In the genomic region with DNA sequence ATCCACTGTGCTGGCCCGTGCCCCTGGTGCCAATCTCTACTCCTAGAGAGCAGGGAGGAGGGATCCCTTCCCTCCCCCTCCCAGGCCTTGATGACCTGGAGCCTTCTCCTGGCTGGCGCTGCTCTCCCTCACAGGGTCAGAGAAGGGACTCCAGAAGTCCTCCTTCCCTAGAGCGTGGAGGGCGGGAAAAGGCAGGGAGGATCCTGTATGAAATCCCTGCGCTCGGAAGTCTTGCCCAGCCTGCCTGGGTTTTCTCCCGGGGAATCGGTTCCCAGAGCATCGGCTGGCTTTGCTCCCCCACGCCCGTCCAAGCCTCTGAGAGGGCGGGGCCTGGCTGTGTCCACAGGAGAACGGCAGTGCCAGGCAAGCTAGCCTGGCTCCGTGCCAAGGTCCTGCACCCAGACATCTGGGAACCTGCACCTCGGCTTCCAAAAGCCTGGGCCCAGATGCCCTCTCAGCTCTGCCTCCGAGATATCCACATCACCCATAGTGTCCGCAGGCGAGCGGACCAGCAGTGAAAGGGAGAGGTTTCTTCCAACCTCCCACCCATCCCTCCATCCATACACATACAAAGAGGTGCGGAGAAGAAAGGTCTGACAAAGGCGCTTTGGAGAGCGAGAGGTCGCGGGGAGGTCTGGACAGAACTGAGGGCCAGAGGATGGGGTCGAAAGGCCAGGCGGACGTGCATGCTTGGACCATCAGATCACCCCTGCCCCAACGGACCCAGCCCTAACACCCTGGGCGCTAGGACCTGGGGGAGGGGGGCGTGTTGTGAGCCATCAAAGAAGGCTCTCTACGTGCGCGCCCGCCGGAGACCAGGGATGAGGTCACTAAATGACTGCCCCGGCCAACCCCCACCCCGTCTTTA, we compare ENCODE assay signal across 1 cellular context.
TF ChIP-seq lines count a peak whose summit lies in the region.

No MANE protein-coding gene starts in this region.

TF ChIP-seq in SK-N-SH, 30 proteins besides CTCF, POLR2A, EP300 and RAD21:
- TF ChIP-seq MXI1 (IDR thresholded peaks at IDR 0.05; ENCODE audit: low read depth, low read length) (no peak), SIN3A (IDR thresholded peaks at IDR 0.05; ENCODE audit: borderline replicate concordance, low read depth, low read length) (no peak), SMC3 (IDR thresholded peaks at IDR 0.05; ENCODE audit: low read depth, low read length) (no peak), TCF12 (IDR thresholded peaks at IDR 0.05) (no peak), TEAD4 (IDR thresholded peaks at IDR 0.05; ENCODE audit: borderline replicate concordance, insufficient read depth) (no peak), MEF2A (IDR thresholded peaks at IDR 0.05; ENCODE audit: borderline replicate concordance, low read depth) (no peak), YY1 (IDR thresholded peaks at IDR 0.05; ENCODE audit: low read depth) (no peak), CHD2 (IDR thresholded peaks at IDR 0.05; ENCODE audit: low read length, partially characterized antibody) (peak; percentile 32), EZH2phosphoT487 (IDR thresholded peaks at IDR 0.05; ENCODE audit: borderline replicate concordance, low read depth) (no peak), TAF1 (IDR thresholded peaks at IDR 0.05; ENCODE audit: borderline replicate concordance, low read depth, low read length) (no peak), RFX5 (IDR thresholded peaks at IDR 0.05; ENCODE audit: low read length) (no peak), FOXM1 (IDR thresholded peaks at IDR 0.05; ENCODE audit: low read depth) (no peak), GABPA (IDR thresholded peaks at IDR 0.05; ENCODE audit: low read depth) (no peak), GATA2 (CRISPR knock-in tag; IDR thresholded peaks at IDR 0.05) (no peak), RCOR1 (IDR thresholded peaks at IDR 0.05; ENCODE audit: low read length) (peak; percentile 37; the same call in 1 of the 2 replicates), FOXJ3 (CRISPR knock-in tag; IDR thresholded peaks at IDR 0.05) (no peak), RXRA (IDR thresholded peaks at IDR 0.05; ENCODE audit: borderline replicate concordance, low read depth) (no peak), NFIC (IDR thresholded peaks at IDR 0.05; ENCODE audit: borderline replicate concordance) (peak; percentile 79), ELF1 (IDR thresholded peaks at IDR 0.05) (no peak), FOSL2 (IDR thresholded peaks at IDR 0.05; ENCODE audit: borderline replicate concordance, low read depth) (no peak), POLR2AphosphoS5 (IDR thresholded peaks at IDR 0.05; ENCODE audit: low read depth, low read length) (no peak), NRF1 (IDR thresholded peaks at IDR 0.05; ENCODE audit: low read depth, low read length) (no peak), JUND (IDR thresholded peaks at IDR 0.05) (no peak)
- TF ChIP-seq, protein P1, sequence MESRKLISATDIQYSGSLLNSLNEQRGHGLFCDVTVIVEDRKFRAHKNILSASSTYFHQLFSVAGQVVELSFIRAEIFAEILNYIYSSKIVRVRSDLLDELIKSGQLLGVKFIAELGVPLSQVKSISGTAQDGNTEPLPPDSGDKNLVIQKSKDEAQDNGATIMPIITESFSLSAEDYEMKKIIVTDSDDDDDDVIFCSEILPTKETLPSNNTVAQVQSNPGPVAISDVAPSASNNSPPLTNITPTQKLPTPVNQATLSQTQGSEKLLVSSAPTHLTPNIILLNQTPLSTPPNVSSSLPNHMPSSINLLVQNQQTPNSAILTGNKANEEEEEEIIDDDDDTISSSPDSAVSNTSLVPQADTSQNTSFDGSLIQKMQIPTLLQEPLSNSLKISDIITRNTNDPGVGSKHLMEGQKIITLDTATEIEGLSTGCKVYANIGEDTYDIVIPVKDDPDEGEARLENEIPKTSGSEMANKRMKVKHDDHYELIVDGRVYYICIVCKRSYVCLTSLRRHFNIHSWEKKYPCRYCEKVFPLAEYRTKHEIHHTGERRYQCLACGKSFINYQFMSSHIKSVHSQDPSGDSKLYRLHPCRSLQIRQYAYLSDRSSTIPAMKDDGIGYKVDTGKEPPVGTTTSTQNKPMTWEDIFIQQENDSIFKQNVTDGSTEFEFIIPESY (IDR thresholded peaks at IDR 0.05; ENCODE audit: borderline replicate concordance, low read depth) = no peak
- TF ChIP-seq, protein P2, sequence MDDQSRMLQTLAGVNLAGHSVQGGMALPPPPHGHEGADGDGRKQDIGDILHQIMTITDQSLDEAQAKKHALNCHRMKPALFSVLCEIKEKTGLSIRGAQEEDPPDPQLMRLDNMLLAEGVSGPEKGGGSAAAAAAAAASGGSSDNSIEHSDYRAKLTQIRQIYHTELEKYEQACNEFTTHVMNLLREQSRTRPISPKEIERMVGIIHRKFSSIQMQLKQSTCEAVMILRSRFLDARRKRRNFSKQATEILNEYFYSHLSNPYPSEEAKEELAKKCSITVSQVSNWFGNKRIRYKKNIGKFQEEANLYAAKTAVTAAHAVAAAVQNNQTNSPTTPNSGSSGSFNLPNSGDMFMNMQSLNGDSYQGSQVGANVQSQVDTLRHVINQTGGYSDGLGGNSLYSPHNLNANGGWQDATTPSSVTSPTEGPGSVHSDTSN (IDR thresholded peaks at IDR 0.05) = 0 out of 2 replicates have a peak, but pooled peaks have one; percentile 35
- TF ChIP-seq, protein P3, sequence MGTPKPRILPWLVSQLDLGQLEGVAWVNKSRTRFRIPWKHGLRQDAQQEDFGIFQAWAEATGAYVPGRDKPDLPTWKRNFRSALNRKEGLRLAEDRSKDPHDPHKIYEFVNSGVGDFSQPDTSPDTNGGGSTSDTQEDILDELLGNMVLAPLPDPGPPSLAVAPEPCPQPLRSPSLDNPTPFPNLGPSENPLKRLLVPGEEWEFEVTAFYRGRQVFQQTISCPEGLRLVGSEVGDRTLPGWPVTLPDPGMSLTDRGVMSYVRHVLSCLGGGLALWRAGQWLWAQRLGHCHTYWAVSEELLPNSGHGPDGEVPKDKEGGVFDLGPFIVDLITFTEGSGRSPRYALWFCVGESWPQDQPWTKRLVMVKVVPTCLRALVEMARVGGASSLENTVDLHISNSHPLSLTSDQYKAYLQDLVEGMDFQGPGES (IDR thresholded peaks at IDR 0.05; ENCODE audit: low read depth, low read length) = no peak
- TF ChIP-seq, protein P4, sequence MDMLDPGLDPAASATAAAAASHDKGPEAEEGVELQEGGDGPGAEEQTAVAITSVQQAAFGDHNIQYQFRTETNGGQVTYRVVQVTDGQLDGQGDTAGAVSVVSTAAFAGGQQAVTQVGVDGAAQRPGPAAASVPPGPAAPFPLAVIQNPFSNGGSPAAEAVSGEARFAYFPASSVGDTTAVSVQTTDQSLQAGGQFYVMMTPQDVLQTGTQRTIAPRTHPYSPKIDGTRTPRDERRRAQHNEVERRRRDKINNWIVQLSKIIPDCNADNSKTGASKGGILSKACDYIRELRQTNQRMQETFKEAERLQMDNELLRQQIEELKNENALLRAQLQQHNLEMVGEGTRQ (IDR thresholded peaks at IDR 0.05; ENCODE audit: borderline replicate concordance, low read depth, low read length) = no peak
- TF ChIP-seq, protein P5, sequence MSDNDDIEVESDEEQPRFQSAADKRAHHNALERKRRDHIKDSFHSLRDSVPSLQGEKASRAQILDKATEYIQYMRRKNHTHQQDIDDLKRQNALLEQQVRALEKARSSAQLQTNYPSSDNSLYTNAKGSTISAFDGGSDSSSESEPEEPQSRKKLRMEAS (IDR thresholded peaks at IDR 0.05; ENCODE audit: low read depth) = peak; percentile 66
- TF ChIP-seq, protein P6, sequence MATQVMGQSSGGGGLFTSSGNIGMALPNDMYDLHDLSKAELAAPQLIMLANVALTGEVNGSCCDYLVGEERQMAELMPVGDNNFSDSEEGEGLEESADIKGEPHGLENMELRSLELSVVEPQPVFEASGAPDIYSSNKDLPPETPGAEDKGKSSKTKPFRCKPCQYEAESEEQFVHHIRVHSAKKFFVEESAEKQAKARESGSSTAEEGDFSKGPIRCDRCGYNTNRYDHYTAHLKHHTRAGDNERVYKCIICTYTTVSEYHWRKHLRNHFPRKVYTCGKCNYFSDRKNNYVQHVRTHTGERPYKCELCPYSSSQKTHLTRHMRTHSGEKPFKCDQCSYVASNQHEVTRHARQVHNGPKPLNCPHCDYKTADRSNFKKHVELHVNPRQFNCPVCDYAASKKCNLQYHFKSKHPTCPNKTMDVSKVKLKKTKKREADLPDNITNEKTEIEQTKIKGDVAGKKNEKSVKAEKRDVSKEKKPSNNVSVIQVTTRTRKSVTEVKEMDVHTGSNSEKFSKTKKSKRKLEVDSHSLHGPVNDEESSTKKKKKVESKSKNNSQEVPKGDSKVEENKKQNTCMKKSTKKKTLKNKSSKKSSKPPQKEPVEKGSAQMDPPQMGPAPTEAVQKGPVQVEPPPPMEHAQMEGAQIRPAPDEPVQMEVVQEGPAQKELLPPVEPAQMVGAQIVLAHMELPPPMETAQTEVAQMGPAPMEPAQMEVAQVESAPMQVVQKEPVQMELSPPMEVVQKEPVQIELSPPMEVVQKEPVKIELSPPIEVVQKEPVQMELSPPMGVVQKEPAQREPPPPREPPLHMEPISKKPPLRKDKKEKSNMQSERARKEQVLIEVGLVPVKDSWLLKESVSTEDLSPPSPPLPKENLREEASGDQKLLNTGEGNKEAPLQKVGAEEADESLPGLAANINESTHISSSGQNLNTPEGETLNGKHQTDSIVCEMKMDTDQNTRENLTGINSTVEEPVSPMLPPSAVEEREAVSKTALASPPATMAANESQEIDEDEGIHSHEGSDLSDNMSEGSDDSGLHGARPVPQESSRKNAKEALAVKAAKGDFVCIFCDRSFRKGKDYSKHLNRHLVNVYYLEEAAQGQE (IDR thresholded peaks at IDR 0.05; ENCODE audit: low read depth, low read length) = no peak
- TF ChIP-seq, protein P7, sequence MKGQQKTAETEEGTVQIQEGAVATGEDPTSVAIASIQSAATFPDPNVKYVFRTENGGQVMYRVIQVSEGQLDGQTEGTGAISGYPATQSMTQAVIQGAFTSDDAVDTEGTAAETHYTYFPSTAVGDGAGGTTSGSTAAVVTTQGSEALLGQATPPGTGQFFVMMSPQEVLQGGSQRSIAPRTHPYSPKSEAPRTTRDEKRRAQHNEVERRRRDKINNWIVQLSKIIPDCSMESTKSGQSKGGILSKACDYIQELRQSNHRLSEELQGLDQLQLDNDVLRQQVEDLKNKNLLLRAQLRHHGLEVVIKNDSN (IDR thresholded peaks at IDR 0.05; ENCODE audit: borderline replicate concordance, low read depth) = no peak
